In the genomic region with DNA sequence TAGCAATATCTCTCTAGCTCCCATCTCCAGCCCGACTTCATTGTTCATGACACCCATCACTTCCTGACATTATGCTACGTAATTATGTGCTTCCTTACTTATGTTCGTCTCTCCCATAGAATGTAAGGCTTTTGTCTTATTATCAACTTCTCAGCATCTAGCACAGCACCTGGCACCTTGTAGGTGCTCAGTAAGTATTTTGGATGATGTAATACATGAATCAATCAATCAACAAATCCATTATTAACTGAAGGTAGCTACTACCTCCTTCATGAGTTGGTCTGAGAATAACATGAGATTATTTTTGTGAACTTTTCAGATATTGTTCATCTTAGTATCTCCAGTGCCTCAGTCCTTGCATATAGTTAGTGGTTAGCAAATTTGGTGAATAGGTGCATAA, we compare ENCODE assay signal across 1 cellular context.
TF ChIP-seq lines count a peak whose summit lies in the region.

No MANE protein-coding gene starts in this region.

TF ChIP-seq in SK-N-SH treated with all-trans-retinoic acid at 6 μM for 48 hours, 23 proteins besides CTCF, POLR2A, EP300 and RAD21 (continued from another document):
- TF ChIP-seq, protein P1, sequence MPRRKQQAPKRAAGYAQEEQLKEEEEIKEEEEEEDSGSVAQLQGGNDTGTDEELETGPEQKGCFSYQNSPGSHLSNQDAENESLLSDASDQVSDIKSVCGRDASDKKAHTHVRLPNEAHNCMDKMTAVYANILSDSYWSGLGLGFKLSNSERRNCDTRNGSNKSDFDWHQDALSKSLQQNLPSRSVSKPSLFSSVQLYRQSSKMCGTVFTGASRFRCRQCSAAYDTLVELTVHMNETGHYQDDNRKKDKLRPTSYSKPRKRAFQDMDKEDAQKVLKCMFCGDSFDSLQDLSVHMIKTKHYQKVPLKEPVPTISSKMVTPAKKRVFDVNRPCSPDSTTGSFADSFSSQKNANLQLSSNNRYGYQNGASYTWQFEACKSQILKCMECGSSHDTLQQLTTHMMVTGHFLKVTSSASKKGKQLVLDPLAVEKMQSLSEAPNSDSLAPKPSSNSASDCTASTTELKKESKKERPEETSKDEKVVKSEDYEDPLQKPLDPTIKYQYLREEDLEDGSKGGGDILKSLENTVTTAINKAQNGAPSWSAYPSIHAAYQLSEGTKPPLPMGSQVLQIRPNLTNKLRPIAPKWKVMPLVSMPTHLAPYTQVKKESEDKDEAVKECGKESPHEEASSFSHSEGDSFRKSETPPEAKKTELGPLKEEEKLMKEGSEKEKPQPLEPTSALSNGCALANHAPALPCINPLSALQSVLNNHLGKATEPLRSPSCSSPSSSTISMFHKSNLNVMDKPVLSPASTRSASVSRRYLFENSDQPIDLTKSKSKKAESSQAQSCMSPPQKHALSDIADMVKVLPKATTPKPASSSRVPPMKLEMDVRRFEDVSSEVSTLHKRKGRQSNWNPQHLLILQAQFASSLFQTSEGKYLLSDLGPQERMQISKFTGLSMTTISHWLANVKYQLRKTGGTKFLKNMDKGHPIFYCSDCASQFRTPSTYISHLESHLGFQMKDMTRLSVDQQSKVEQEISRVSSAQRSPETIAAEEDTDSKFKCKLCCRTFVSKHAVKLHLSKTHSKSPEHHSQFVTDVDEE (CRISPR knock-in tag; IDR thresholded peaks at IDR 0.05), result no peak
- no peak for TF ChIP-seq ZFP3 (CRISPR knock-in tag; IDR thresholded peaks at IDR 0.05)
